Comparison of ENCODE assay signal across 2 cellular contexts in genomic region chr3:99938270-99938955, GRCh38.
TF ChIP-seq lines count a peak whose summit lies in the region.

No MANE protein-coding gene starts in this region.

TF ChIP-seq in endothelial cell of umbilical vein, 7 proteins besides CTCF, POLR2A, EP300 and RAD21 (continued from another document):
- TF ChIP-seq EZH2 (IDR thresholded peaks at IDR 0.05; ENCODE audit: borderline replicate concordance, low read depth, low read length, severe bottlenecking) (no peak), FOS (IDR thresholded peaks at IDR 0.05; ENCODE audit: borderline replicate concordance, insufficient read depth, low read length) (no peak)
TF ChIP-seq in endothelial cell of umbilical vein: peak in this region for 0.

TF ChIP-seq in HepG2, 621 proteins besides CTCF, POLR2A, EP300 and RAD21 (continued from another document):
- TF ChIP-seq ARID3A (IDR thresholded peaks at IDR 0.05; ENCODE audit: low read depth, low read length) (no peak), SP5 (CRISPR knock-in tag; IDR thresholded peaks at IDR 0.05; ENCODE audit: borderline replicate concordance, low read depth) (no peak), CHD4 (IDR thresholded peaks at IDR 0.05; ENCODE audit: borderline replicate concordance, low read length) (no peak), ZBTB20 (CRISPR knock-in tag; IDR thresholded peaks at IDR 0.05; ENCODE audit: borderline replicate concordance, low read depth) (no peak), ZBTB44 (CRISPR knock-in tag; IDR thresholded peaks at IDR 0.05) (no peak), ZBED4 (CRISPR knock-in tag; IDR thresholded peaks at IDR 0.05; ENCODE audit: borderline replicate concordance) (no peak), FOXP1 (IDR thresholded peaks at IDR 0.05) (no peak), FOXP1 (CRISPR knock-in tag; IDR thresholded peaks at IDR 0.05) (no peak), SP4 (CRISPR knock-in tag; IDR thresholded peaks at IDR 0.05) (no peak)
- TF ChIP-seq, protein P1, sequence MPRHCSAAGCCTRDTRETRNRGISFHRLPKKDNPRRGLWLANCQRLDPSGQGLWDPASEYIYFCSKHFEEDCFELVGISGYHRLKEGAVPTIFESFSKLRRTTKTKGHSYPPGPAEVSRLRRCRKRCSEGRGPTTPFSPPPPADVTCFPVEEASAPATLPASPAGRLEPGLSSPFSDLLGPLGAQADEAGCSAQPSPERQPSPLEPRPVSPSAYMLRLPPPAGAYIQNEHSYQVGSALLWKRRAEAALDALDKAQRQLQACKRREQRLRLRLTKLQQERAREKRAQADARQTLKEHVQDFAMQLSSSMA (CRISPR knock-in tag; IDR thresholded peaks at IDR 0.05) = no peak
- TF ChIP-seq, protein P2, sequence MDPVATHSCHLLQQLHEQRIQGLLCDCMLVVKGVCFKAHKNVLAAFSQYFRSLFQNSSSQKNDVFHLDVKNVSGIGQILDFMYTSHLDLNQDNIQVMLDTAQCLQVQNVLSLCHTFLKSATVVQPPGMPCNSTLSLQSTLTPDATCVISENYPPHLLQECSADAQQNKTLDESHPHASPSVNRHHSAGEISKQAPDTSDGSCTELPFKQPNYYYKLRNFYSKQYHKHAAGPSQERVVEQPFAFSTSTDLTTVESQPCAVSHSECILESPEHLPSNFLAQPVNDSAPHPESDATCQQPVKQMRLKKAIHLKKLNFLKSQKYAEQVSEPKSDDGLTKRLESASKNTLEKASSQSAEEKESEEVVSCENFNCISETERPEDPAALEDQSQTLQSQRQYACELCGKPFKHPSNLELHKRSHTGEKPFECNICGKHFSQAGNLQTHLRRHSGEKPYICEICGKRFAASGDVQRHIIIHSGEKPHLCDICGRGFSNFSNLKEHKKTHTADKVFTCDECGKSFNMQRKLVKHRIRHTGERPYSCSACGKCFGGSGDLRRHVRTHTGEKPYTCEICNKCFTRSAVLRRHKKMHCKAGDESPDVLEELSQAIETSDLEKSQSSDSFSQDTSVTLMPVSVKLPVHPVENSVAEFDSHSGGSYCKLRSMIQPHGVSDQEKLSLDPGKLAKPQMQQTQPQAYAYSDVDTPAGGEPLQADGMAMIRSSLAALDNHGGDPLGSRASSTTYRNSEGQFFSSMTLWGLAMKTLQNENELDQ (CRISPR knock-in tag; IDR thresholded peaks at IDR 0.05; ENCODE audit: borderline replicate concordance) = no peak
